9 cellular contexts compared by ENCODE assay signal in genomic region chr6:18107061-18107460, GRCh38. TPM values are rescaled to one million over a fixed set of nuclear protein-coding genes. Genes with fewer than 3 reads are reported as not detected.
"Had no signal": no experiment of that assay in that cellular context is flagged by ENCODE, and none has a peak within 500 bp of the region (broad histone marks: within the 10 kb centered on the region; RNA-seq: fewer than 3 reads in every experiment).

No MANE protein-coding gene starts in this region.

- H3K4me3 ChIP-seq: GM12878 had no signal

- FAIRE-seq: G401.6, GM12878, GM12891, GM12892, GM18507, GM19239 had no signal

- DNase-seq: GDM1, GF-D8 had no signal

- ATAC-seq: GM12878 had no signal

RNA-seq across cellular contexts. Expression of gene NHLRC1, which starts 15.4 kb away (rescaled TPM):
- total RNA-seq: G401 had no signal
